9 cellular contexts compared by ENCODE assay signal in the genomic region with DNA sequence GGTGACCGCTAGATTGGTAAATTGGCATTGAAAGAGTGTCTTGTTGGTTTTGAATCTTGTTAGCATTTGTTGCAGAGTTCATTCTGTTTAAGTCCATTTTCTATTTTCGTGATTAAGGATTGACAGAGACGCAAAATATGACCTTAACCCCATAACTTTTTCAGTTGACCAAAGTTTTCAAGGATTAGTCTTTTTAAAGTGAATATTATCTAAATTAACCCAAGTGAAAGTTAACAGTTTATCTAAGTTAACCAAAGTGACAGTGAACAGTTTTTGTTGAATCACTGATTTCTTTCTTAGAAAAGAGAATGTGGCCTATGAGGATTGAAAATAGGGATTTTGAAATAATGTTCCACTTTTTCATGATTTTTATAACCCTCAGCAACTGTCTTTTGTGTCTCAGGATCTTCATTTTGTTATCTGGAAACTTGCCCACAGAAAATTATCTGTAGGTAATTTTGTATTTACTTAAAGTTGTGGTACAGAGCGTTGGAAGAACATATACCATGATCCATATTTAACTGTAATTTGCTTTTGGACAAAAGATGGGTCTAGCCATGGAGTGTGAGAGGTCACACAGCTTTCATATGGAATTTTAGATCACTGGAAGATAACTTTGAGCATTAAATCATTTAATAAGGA. TPM values are rescaled to one million over a fixed set of nuclear protein-coding genes. Genes with fewer than 3 reads are reported as not detected.
DNase-seq lines count a peak whose midpoint lies in the region; ATAC-seq, FAIRE-seq and TF ChIP-seq lines count a peak whose summit lies in the region.
"Had no signal": no experiment of that assay in that cellular context is flagged by ENCODE, and none has a peak within 500 bp of the region (broad histone marks: within the 10 kb centered on the region; RNA-seq: fewer than 3 reads in every experiment).

No MANE protein-coding gene starts in this region.

- no peak for FAIRE-seq in bronchial epithelial cell (lab: Jason Lieb, UNC)

- H3K9me3 ChIP-seq in mucosa of descending colon = no peaks in the 10 kb centered on the region

- ATAC-seq in mucosa of descending colon (no peak), GM19452 (IDR thresholded peaks at IDR 0.05; ENCODE audit: unreplicated experiment) (no peak)

- DNase-seq in HFF-Myc (ENCODE audit: extremely low read depth, low read depth) (no peak), bronchial epithelial cell (ENCODE audit: low read depth) (peak; percentile 7), mucosa of descending colon (no peak), hepatic stellate cell (ENCODE audit: low spot score) (no peak), SHP77 treated with DMSO at 0.1 percent for 48 hours (lab: John Stamatoyannopoulos, UW) (no peak), NCI-H1930 (lab: John Stamatoyannopoulos, UW) (no peak)
- DNase-seq: NCI-H2171 had no signal

- no peak for TF ChIP-seq CTCF in 22Rv1 (IDR thresholded peaks at IDR 0.05)
- no peak for TF ChIP-seq CTCF in HFF-Myc (IDR thresholded peaks at IDR 0.05; ENCODE audit: low read depth, low read length, missing control alignments)
- TF ChIP-seq CTCF in bronchial epithelial cell (IDR thresholded peaks at IDR 0.05; ENCODE audit: insufficient read depth, low read length, severe bottlenecking) = no peak
- no peak for TF ChIP-seq CTCF in mucosa of descending colon (IDR thresholded peaks at IDR 0.05)

- peaks cover 5% of the 10 kb centered on the region for H3K36me3 ChIP-seq in bronchial epithelial cell (ENCODE audit: control insufficient read depth, insufficient read depth, low read length)
- no peaks in the 10 kb centered on the region for H3K36me3 ChIP-seq in mucosa of descending colon (ENCODE audit: low read depth)

- H3K27me3 ChIP-seq in bronchial epithelial cell (ENCODE audit: control insufficient read depth, insufficient read depth, low read length) = no peaks in the 10 kb centered on the region

- peaks cover 10% of the 10 kb centered on the region for H3K4me1 ChIP-seq in mucosa of descending colon (ENCODE audit: low read depth)

- H3K4me3 ChIP-seq in HFF-Myc (replicated peaks; ENCODE audit: low read depth, low read length) (peak overlapping the region; percentile 59), bronchial epithelial cell (ENCODE audit: low read depth, low read length) (peak overlapping the region; percentile 94), mucosa of descending colon (peak overlapping the region; percentile 99)

- intact Hi-C loops in mucosa of descending colon (cut with DNase I, micrococcal nuclease) = no loop called here

- peak overlapping the region; percentile 93 for H3K27ac ChIP-seq in 22Rv1

RNA-seq across cellular contexts. Expression of gene CPEB2, which starts 3.3 kb away (rescaled TPM):
- 9.0 and 11.3 TPM in 2 replicates for total RNA-seq in bronchial epithelial cell
- 10 to 100 TPM; 25.5 to 47.9 (median 29.7) TPM for total RNA-seq in mucosa of descending colon
